26 cellular contexts compared by ENCODE assay signal in genomic region chr17:49889500-49889899, GRCh38. TPM values are rescaled to one million over a fixed set of nuclear protein-coding genes. Genes with fewer than 3 reads are reported as not detected.
A peak's percentile ranks its signal among the peaks of the same experiment; 100 is the strongest.
DNase-seq lines count a peak whose midpoint lies in the region; FAIRE-seq and TF ChIP-seq lines count a peak whose summit lies in the region.
"Had no signal": no experiment of that assay in that cellular context is flagged by ENCODE, and none has a peak within 500 bp of the region (broad histone marks: within the 10 kb centered on the region; RNA-seq: fewer than 3 reads in every experiment).

No MANE protein-coding gene starts in this region.

- H3K9me3 Mint-ChIP-seq in type B pancreatic cell: no peaks in the 10 kb centered on the region

- H3K9me3 ChIP-seq in breast epithelium: no peaks in the 10 kb centered on the region
- no peaks in the 10 kb centered on the region for H3K9me3 ChIP-seq in mammary epithelial cell (replicated peaks; ENCODE audit: insufficient read depth, low read length)
- H3K9me3 ChIP-seq: SJSA1 had no signal

- peaks cover 42% of the 10 kb centered on the region for H3K27me3 Mint-ChIP-seq in type B pancreatic cell

- H3K4me1 ChIP-seq in breast epithelium: peaks cover 0 to 14% of the 10 kb centered on the region in 2 donors
- H3K4me1 ChIP-seq in mammary epithelial cell (ENCODE audit: insufficient read depth, low read length): peaks cover 11% of the 10 kb centered on the region
- H3K4me1 ChIP-seq: SJSA1 had no signal

- H3K4me2 ChIP-seq in mammary epithelial cell (ENCODE audit: insufficient read depth, low read depth, low read length): no peak overlapping the region

- TF ChIP-seq POLR2A in breast epithelium (IDR thresholded peaks at IDR 0.05) (no peak), lower leg skin (IDR thresholded peaks at IDR 0.05) (no peak), GM12891 (IDR thresholded peaks at IDR 0.05; ENCODE audit: low read depth, low read length) (no peak), H54 (IDR thresholded peaks at IDR 0.05; ENCODE audit: low read depth, low read length) (no peak)

- H3K27ac ChIP-seq in breast epithelium (peak overlapping the region; percentile 22 to 68), mammary epithelial cell (ENCODE audit: insufficient read depth, low read depth, low read length) (no peak overlapping the region)
- H3K27ac ChIP-seq: C4-2B, SJSA1 had no signal

- no peak overlapping the region for H3K4me3 ChIP-seq in breast epithelium
- H3K4me3 ChIP-seq in mammary epithelial cell (replicated peaks in 1 of 3; ENCODE audit: insufficient read depth in 1 of 3, low read depth in 2 of 3, low read length in 3 of 3): no peak overlapping the region
- no peak overlapping the region for H3K4me3 ChIP-seq in epithelial cell of esophagus (ENCODE audit: low read length)
- H3K4me3 ChIP-seq in lower leg skin (ENCODE audit: low read depth, poor library complexity, severe bottlenecking): no peak overlapping the region
- H3K4me3 ChIP-seq: SJSA1 had no signal

- 90% methylated on average over 7 of the region's 12 CpGs for WGBS in mammary epithelial cell (ENCODE audit: low coverage, missing lambda C conversion rate)
- WGBS in lower leg skin, 2 donors: 47 to 72% methylated on average over 8 to 10 of the region's 12 CpGs

- H3K79me2 ChIP-seq in mammary epithelial cell (ENCODE audit: insufficient read depth, low read length): no peaks in the 10 kb centered on the region

- no peak overlapping the region for H2AFZ ChIP-seq in mammary epithelial cell (ENCODE audit: low read depth, low read length)

- BruUV-seq in mammary epithelial cell (replicated peaks; lab: Mats Ljungman, UMichigan): no TSS peak

- H3K9ac ChIP-seq in mammary epithelial cell (ENCODE audit: insufficient read depth, low read length): no peak overlapping the region

- H4K20me1 ChIP-seq in mammary epithelial cell (ENCODE audit: insufficient read depth, low read length): no peaks in the 10 kb centered on the region

- H3K36me3 Mint-ChIP-seq in type B pancreatic cell: no peaks in the 10 kb centered on the region
- H3K36me3 Mint-ChIP-seq: CD8-positive, alpha-beta memory T cell had no signal

- in situ Hi-C loops in mammary epithelial cell (cut with MboI; ENCODE audit: low sequenced_read_pairs in 2 of 2): loop anchor here in 1 of 2 donors (10.0 kb wide), 1 partner anchor 55 kb away; no protein-coding TSS in a partner anchor

- H3K36me3 ChIP-seq in breast epithelium (no peaks in the 10 kb centered on the region), mammary epithelial cell (ENCODE audit: insufficient read depth, low read length) (no peaks in the 10 kb centered on the region)
- H3K36me3 ChIP-seq: SJSA1 had no signal

- H3K4me3 Mint-ChIP-seq in type B pancreatic cell: no peak overlapping the region
- H3K4me3 Mint-ChIP-seq: CD8-positive, alpha-beta memory T cell had no signal

- DNase-seq in breast epithelium (ENCODE audit: low spot score in 2 of 2) (no peak), mammary epithelial cell (no peak), epithelial cell of esophagus (ENCODE audit: low read depth) (peak; percentile 39), lower leg skin (ENCODE audit: low spot score in 2 of 2) (peak; percentile 41 to 89), type B pancreatic cell (ENCODE audit: extremely low spot score, unreplicated experiment) (no peak), hippocampal formation (lab: John Stamatoyannopoulos, UW) (no peak), GM12891 (ENCODE audit: insufficient read length, low spot score) (no peak), H54 (ENCODE audit: insufficient read length, low spot score) (no peak)
- DNase-seq: CD8-positive, alpha-beta memory T cell; DMS53; EL; KBM-7; NCI-H1092; NCI-H1436; NCI-H1930; NCI-H2171; NCI-H345; NCI-H524; NCI-H82 had no signal

- CTCF ChIA-PET in mammary epithelial cell (lab: Charles Lee; ENCODE audit: low non-redundant PET): interaction anchor here (0.7 kb wide), 1 partner anchor 63 kb away, joined by 3 read pairs; no protein-coding TSS in a partner anchor

- H3K27me3 ChIP-seq in breast epithelium (no peaks in the 10 kb centered on the region), mammary epithelial cell (ENCODE audit: insufficient read depth, low read length) (no peaks in the 10 kb centered on the region)

- no peak for TF ChIP-seq CTCF in breast epithelium (IDR thresholded peaks at IDR 0.05)
- no peak for TF ChIP-seq CTCF in mammary epithelial cell (conservative IDR thresholded peaks at IDR 0.05 in 1 of 2, IDR thresholded peaks at IDR 0.05 in 1 of 2; ENCODE audit: extremely low read depth in 1 of 2, insufficient read depth in 1 of 2, low read depth in 1 of 2, low read length in 2 of 2)
- TF ChIP-seq CTCF in epithelial cell of esophagus (IDR thresholded peaks at IDR 0.05; ENCODE audit: insufficient read depth, low read depth, low read length, missing control alignments): no peak
- no peak for TF ChIP-seq CTCF in lower leg skin (IDR thresholded peaks at IDR 0.05)
- TF ChIP-seq CTCF in type B pancreatic cell (conservative IDR thresholded peaks at IDR 0.05): no peak

- dilution Hi-C loops in mammary epithelial cell (cut with HindIII; ENCODE audit: low sequenced_read_pairs): loop anchor here (5.0 to 10.0 kb wide), 2 partner anchors 37 to 85 kb away; no protein-coding TSS in a partner anchor

- FAIRE-seq in GM12891 (lab: Jason Lieb, UNC) (no peak), H54 (lab: Jason Lieb, UNC) (no peak)
- FAIRE-seq: D721Med had no signal

- H3K4me1 Mint-ChIP-seq in type B pancreatic cell (ENCODE audit: unreplicated experiment): peaks cover 18% of the 10 kb centered on the region
- H3K4me1 Mint-ChIP-seq: CD8-positive, alpha-beta memory T cell had no signal

- intact Hi-C loops in breast epithelium (cut with DNase I; ENCODE audit: low total_unique reads) (no loop called here), mammary epithelial cell (cut with micrococcal nuclease) (no loop called here), lower leg skin (cut with DNase I; ENCODE audit: low total_unique reads) (no loop called here)

- peak overlapping the region; percentile 79 for H3K27ac Mint-ChIP-seq in type B pancreatic cell

TF ChIP-seq in GM12891, 5 proteins besides CTCF, POLR2A, EP300 and RAD21:
- no peak for TF ChIP-seq SPI1 (IDR thresholded peaks at IDR 0.05; ENCODE audit: low read depth, low read length)
- no peak for TF ChIP-seq PAX5 (IDR thresholded peaks at IDR 0.05; ENCODE audit: insufficient read depth, low read length, severe bottlenecking)
- TF ChIP-seq TAF1 (IDR thresholded peaks at IDR 0.05; ENCODE audit: low read depth, low read length): no peak
- TF ChIP-seq POU2F2 (IDR thresholded peaks at IDR 0.05; ENCODE audit: low read depth, low read length): no peak
- TF ChIP-seq POLR2AphosphoS5 (IDR thresholded peaks at IDR 0.05; ENCODE audit: low read depth, low read length): no peak

RNA-seq across cellular contexts. Expression of gene TAC4, which starts 41.6 kb away (rescaled TPM):
- total RNA-seq in breast epithelium: not detected
- total RNA-seq in mammary epithelial cell: not detected
- polyA plus RNA-seq in mammary epithelial cell: not detected
- not detected for polyA minus RNA-seq in mammary epithelial cell
- total RNA-seq in lower leg skin: not detected
- not detected in 2 replicates for total RNA-seq in type B pancreatic cell (ENCODE audit: low replicate concordance)
- not detected for polyA plus RNA-seq in GM12891 (2012; ENCODE audit: low read depth, missing spikeins)
- total RNA-seq: A172; CD8-positive, alpha-beta memory T cell; H4; OCI-LY7; SJSA1 had no signal
- polyA plus RNA-seq: AG04450; CD8-positive, alpha-beta memory T cell had no signal

Comparison
In these comparisons a context has a peak if more than half of its experiments do, and no peak if none do; other contexts are left out.
1. DNase-seq: peak in epithelial cell of esophagus (single experiment) and lower leg skin (2 of 2); none in breast epithelium (0 of 2), mammary epithelial cell (single experiment), type B pancreatic cell (single experiment), hippocampal formation (0 of 2), GM12891 (single experiment) and H54 (single experiment).